17 cellular contexts compared by ENCODE assay signal in the genomic region with DNA sequence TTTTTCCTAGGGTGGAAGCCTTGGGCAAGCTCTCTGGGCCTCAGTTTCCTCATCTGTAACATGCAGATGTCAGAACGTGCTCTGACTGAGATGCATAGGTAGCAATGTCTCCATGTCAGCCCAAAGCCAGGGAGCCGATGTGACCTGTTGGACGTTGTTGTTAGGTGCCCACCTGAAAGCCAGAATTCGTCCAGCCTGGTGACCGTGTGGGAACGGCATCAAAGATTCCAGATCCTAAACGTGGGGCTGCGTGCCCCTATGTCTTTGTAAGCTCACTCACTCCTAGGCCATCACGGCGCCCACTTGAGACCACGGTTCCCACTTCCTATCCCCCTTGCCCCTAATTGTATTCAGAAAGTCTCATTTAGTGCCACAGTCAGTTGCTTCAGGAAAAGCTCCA. TPM values are rescaled to one million over a fixed set of nuclear protein-coding genes. Genes with fewer than 3 reads are reported as not detected.
DNase-seq lines count a peak whose midpoint lies in the region; ATAC-seq and TF ChIP-seq lines count a peak whose summit lies in the region.
"Had no signal": no experiment of that assay in that cellular context is flagged by ENCODE, and none has a peak within 500 bp of the region (broad histone marks: within the 10 kb centered on the region; RNA-seq: fewer than 3 reads in every experiment).

No MANE protein-coding gene starts in this region.

- H3K36me3 Mint-ChIP-seq in chondrocyte (ENCODE audit: low read depth): peaks cover 12% of the 10 kb centered on the region
- H3K36me3 Mint-ChIP-seq: activated naive CD8-positive, alpha-beta T cell had no signal

- H3K9me3 ChIP-seq in BLaER1 treated with 17β-estradiol and CSF1 and Interleukin-3, amounts not matched to agents 10 nM and 100 nM (replicated peaks in 1 of 11): peaks cover 0 to 7% (median 0%) of the 10 kb centered on the region in 11 experiments; a peak in 8 of 22 replicates
- no peaks in the 10 kb centered on the region for H3K9me3 ChIP-seq in muscle layer of colon (ENCODE audit: low read length)
- no peaks in the 10 kb centered on the region for H3K9me3 ChIP-seq in stomach

- H3K4me3 ChIP-seq in BLaER1 treated with 17β-estradiol and CSF1 and Interleukin-3, amounts not matched to agents 10 nM and 100 nM: no peak overlapping the region
- H3K4me3 ChIP-seq in muscle layer of colon (ENCODE audit: low read depth in 1 of 2, low read length in 2 of 2) (no peak overlapping the region), stomach (no peak overlapping the region)
- H3K4me3 ChIP-seq: cardiac muscle cell had no signal

- WGBS in stomach, 5 donors: 83 to 93% (median 90%) methylated on average over 11 of the region's 11 CpGs

- H3K9me3 Mint-ChIP-seq in chondrocyte (ENCODE audit: low read depth): no peaks in the 10 kb centered on the region

- TF ChIP-seq CTCF in chondrocyte (IDR thresholded peaks at IDR 0.05): no peak
- TF ChIP-seq CTCF in stomach (IDR thresholded peaks at IDR 0.05): no peak

- H3K4me3 Mint-ChIP-seq in chondrocyte (ENCODE audit: unreplicated experiment): no peak overlapping the region
- H3K4me3 Mint-ChIP-seq: activated naive CD8-positive, alpha-beta T cell had no signal

- peaks cover 8 to 66% (median 16%) of the 10 kb centered on the region in 11 experiments; a peak in 18 of 22 replicates for H4K20me1 ChIP-seq in BLaER1 treated with 17β-estradiol and CSF1 and Interleukin-3, amounts not matched to agents 10 nM and 100 nM

- TF ChIP-seq POLR2A in stomach (IDR thresholded peaks at IDR 0.05): no peak

- ATAC-seq in HG03175 (IDR thresholded peaks at IDR 0.05; ENCODE audit: unreplicated experiment): no peak
- ATAC-seq: foreskin keratinocyte had no signal

- peak; percentile 76 for DNase-seq in chondrocyte (ENCODE audit: low spot score)
- DNase-seq in stomach: no peak
- no peak for DNase-seq in activated T-cell treated with anti-CD3 and anti-CD28 coated beads for 4 hours
- no peak for DNase-seq in AG20443 (ENCODE audit: low spot score)
- DNase-seq in mesenteric fat pad (ENCODE audit: low spot score): no peak
- DNase-seq: activated CD4-positive, alpha-beta T cell treated with anti-CD3 and anti-CD28 coated beads, Interleukin-2, amount 50 U/mL, for 4 hours; activated T-cell treated with anti-CD3 and anti-CD28 coated beads, Interleukin-2, amount 50 U/mL, for 1 hour; foreskin keratinocyte; NCI-H1092 treated with DMSO at 0.1 percent for 48 hours; NCI-H748 treated with DMSO at 0.1 percent for 48 hours; stimulated activated CD4-positive, alpha-beta T cell treated with anti-CD3 and anti-CD28 coated beads, Interleukin-4, amount 100 ng/mL, for 4 hours had no signal

- peaks cover 0 to 63% (median 0%) of the 10 kb centered on the region in 11 experiments; a peak in 5 of 22 replicates for H3K27me3 ChIP-seq in BLaER1 treated with 17β-estradiol and CSF1 and Interleukin-3, amounts not matched to agents 10 nM and 100 nM
- H3K27me3 ChIP-seq in muscle layer of colon (ENCODE audit: control insufficient read depth in 1 of 2, insufficient read depth in 2 of 2, low read length in 2 of 2): no peaks in the 10 kb centered on the region
- peaks cover 0 to 6% (median 0%) of the 10 kb centered on the region in 3 donors for H3K27me3 ChIP-seq in stomach
- H3K27me3 ChIP-seq: cardiac muscle cell, foreskin keratinocyte had no signal

- peak overlapping the region in 10 of 11 experiments; percentile 65 to 95 (median 82); a peak in 17 of 22 replicates for H3K4me2 ChIP-seq in BLaER1 treated with 17β-estradiol and CSF1 and Interleukin-3, amounts not matched to agents 10 nM and 100 nM
- H3K4me2 ChIP-seq: KMS-11 had no signal

- intact Hi-C loops in stomach (cut with DNase I; ENCODE audit: low total_unique reads): loop anchor here (5.0 kb wide), 1 partner anchor 109 kb away; no protein-coding TSS in a partner anchor

- H3K27ac Mint-ChIP-seq in chondrocyte (ENCODE audit: unreplicated experiment): no peak overlapping the region
- H3K27ac Mint-ChIP-seq: activated naive CD8-positive, alpha-beta T cell had no signal

- H3K9ac ChIP-seq in BLaER1 treated with 17β-estradiol and CSF1 and Interleukin-3, amounts not matched to agents 10 nM and 100 nM: 0 out of 22 replicates have a peak overlapping the region, but pooled peaks of 1 of the 11 experiments have one; percentile 2
- no peak overlapping the region for H3K9ac ChIP-seq in muscle layer of colon (ENCODE audit: low read length)
- H3K9ac ChIP-seq: KMS-11 had no signal

- peaks cover 57% of the 10 kb centered on the region for H3K4me1 Mint-ChIP-seq in chondrocyte (ENCODE audit: low read depth)

- no peak for TF ChIP-seq EP300 in stomach (IDR thresholded peaks at IDR 0.05)

- H3K36me3 ChIP-seq in BLaER1 treated with 17β-estradiol and CSF1 and Interleukin-3, amounts not matched to agents 10 nM and 100 nM: peaks cover 0 to 72% (median 53%) of the 10 kb centered on the region in 11 experiments; a peak in 17 of 22 replicates
- H3K36me3 ChIP-seq in muscle layer of colon (ENCODE audit: insufficient read depth, low read length) (peaks cover 5% of the 10 kb centered on the region), stomach (peaks cover 0 to 10% (median 4%) of the 10 kb centered on the region in 4 donors)
- H3K36me3 ChIP-seq: cardiac muscle cell had no signal

- no peaks in the 10 kb centered on the region for H3K27me3 Mint-ChIP-seq in chondrocyte (ENCODE audit: low read depth)
- H3K27me3 Mint-ChIP-seq: activated naive CD8-positive, alpha-beta T cell had no signal

- peaks cover 39 to 48% (median 44%) of the 10 kb centered on the region in 10 experiments for H3K4me1 ChIP-seq in BLaER1 treated with 17β-estradiol and CSF1 and Interleukin-3, amounts not matched to agents 10 nM and 100 nM
- H3K4me1 ChIP-seq in muscle layer of colon (ENCODE audit: insufficient read depth, low read length) (peaks cover 65% of the 10 kb centered on the region), stomach (peaks cover 50 to 66% (median 58%) of the 10 kb centered on the region in 4 donors)

- no peak overlapping the region for H3K27ac ChIP-seq in BLaER1 treated with 17β-estradiol and CSF1 and Interleukin-3, amounts not matched to agents 10 nM and 100 nM
- peak overlapping the region; percentile 29 for H3K27ac ChIP-seq in muscle layer of colon (ENCODE audit: low read depth, low read length)
- H3K27ac ChIP-seq in stomach: peak overlapping the region in 4 of 5 donors; percentile 81 to 86 (median 83)
- H3K27ac ChIP-seq: cardiac muscle cell, foreskin keratinocyte, KMS-11 had no signal

RNA-seq across cellular contexts. Expression of gene FBLN1, which starts 48.2 kb away (rescaled TPM):
- total RNA-seq in chondrocyte: 127 to 186 TPM (median 183 TPM) in 3 replicates
- total RNA-seq in stomach: 100 to 1,000 TPM in 4 of 5 donors, 10 to 100 TPM in 1; 38.8 to 416 (median 210) TPM
- polyA plus RNA-seq in stomach: 10 to 100 TPM; 43.4 to 97.3 (median 95.6) TPM
- total RNA-seq in mesenteric fat pad: 224 TPM

Comparison
In these comparisons a context has a peak if more than half of its experiments do, and no peak if none do; other contexts are left out.
1. H3K27ac ChIP-seq: peak in muscle layer of colon (single experiment) and stomach (4 of 5); none in BLaER1 treated with 17β-estradiol and CSF1 and Interleukin-3, amounts not matched to agents 10 nM and 100 nM (0 of 11).